ENCODE assay signal across 8 cellular contexts in genomic region chr14:49598182-49598478, GRCh38. TPM values are rescaled to one million over a fixed set of nuclear protein-coding genes. Genes with fewer than 3 reads are reported as not detected.
DNase-seq lines count a peak whose midpoint lies in the region; ATAC-seq and TF ChIP-seq lines count a peak whose summit lies in the region.

No MANE protein-coding gene starts in this region.

- no peaks in the 10 kb centered on the region for H3K27me3 ChIP-seq in heart right ventricle
- H3K27me3 ChIP-seq in gastrocnemius medialis, result no peaks in the 10 kb centered on the region

- H3K4me3 ChIP-seq in heart right ventricle, result peak overlapping the region; percentile 51 to 94 (median 84)
- peak overlapping the region; percentile 81 to 92 (median 84) for H3K4me3 ChIP-seq in gastrocnemius medialis

- peaks cover 53% of the 10 kb centered on the region for H3K4me1 Mint-ChIP-seq in activated naive CD4-positive, alpha-beta T cell treated with anti-CD3 and anti-CD28 coated beads, Interleukin-2, amount 10 ng/mL, durations not matched to agents 7 days and 5 days
- H3K4me1 Mint-ChIP-seq in WTC11, result peaks cover 10% of the 10 kb centered on the region

- CTCF ChIA-PET in activated naive CD4-positive, alpha-beta T cell treated with anti-CD3 and anti-CD28 coated beads, Interleukin-2, amount 10 ng/mL, durations not matched to agents 7 days and 5 days (lab: Charles Lee), result interaction anchor here (3.1 kb wide), 1 partner anchor 10 kb away, joined by 16 read pairs; no protein-coding TSS in a partner anchor
- CTCF ChIA-PET in WTC11 (lab: Charles Lee), result interaction anchor here (5.5 kb wide), 1 partner anchor 11 kb away, joined by 43 read pairs; the partner anchor contains the start of gene RPS29

- H3K9me3 Mint-ChIP-seq in activated naive CD4-positive, alpha-beta T cell treated with anti-CD3 and anti-CD28 coated beads, Interleukin-2, amount 10 ng/mL, durations not matched to agents 7 days and 5 days, result no peaks in the 10 kb centered on the region
- H3K9me3 Mint-ChIP-seq in WTC11, result no peaks in the 10 kb centered on the region

- H3K36me3 Mint-ChIP-seq in activated naive CD4-positive, alpha-beta T cell treated with anti-CD3 and anti-CD28 coated beads, Interleukin-2, amount 10 ng/mL, durations not matched to agents 7 days and 5 days, result peaks cover 20% of the 10 kb centered on the region
- H3K36me3 Mint-ChIP-seq in WTC11, result 0 out of 2 replicates have a peak, but pooled peaks cover 3% of the 10 kb centered on the region

- intact Hi-C loops in heart right ventricle (cut with DNase I) (no loop called here), gastrocnemius medialis (cut with DNase I; ENCODE audit: low total_unique reads) (loop anchor here (1.0 kb wide), 2 partner anchors 11 to 22 kb away; partner anchors contain the start of genes MGAT2 and RPL36AL)

- H3K4me1 ChIP-seq in heart right ventricle (peaks cover 5 to 41% (median 21%) of the 10 kb centered on the region in 9 donors), gastrocnemius medialis (peaks cover 9% of the 10 kb centered on the region in 2 donors)

- TF ChIP-seq CTCF in WTC11 (IDR thresholded peaks at IDR 0.05), result no peak
- TF ChIP-seq CTCF in heart right ventricle (IDR thresholded peaks at IDR 0.05), result no peak
- no peak for TF ChIP-seq CTCF in gastrocnemius medialis (IDR thresholded peaks at IDR 0.05 in 4 of 5, conservative IDR thresholded peaks at IDR 0.05 in 1 of 5)

- no peak for DNase-seq in activated naive CD4-positive, alpha-beta T cell treated with anti-CD3 and anti-CD28 coated beads, Interleukin-2, amount 10 ng/mL, durations not matched to agents 7 days and 5 days
- DNase-seq in activated naive CD4-positive, alpha-beta T cell (lab: John Stamatoyannopoulos, UW), result no peak
- DNase-seq in WTC11 (ENCODE audit: low spot score) (no peak), heart right ventricle (no peak), gastrocnemius medialis (no peak), COR-L47 (lab: John Stamatoyannopoulos, UW) (no peak), HT-29 (ENCODE audit: low spot score) (no peak)

- H3K27ac Mint-ChIP-seq in activated naive CD4-positive, alpha-beta T cell treated with anti-CD3 and anti-CD28 coated beads, Interleukin-2, amount 10 ng/mL, durations not matched to agents 7 days and 5 days, result peak overlapping the region; percentile 99
- H3K27ac Mint-ChIP-seq in WTC11, result peak overlapping the region; percentile 94

- H3K4me3 Mint-ChIP-seq in activated naive CD4-positive, alpha-beta T cell treated with anti-CD3 and anti-CD28 coated beads, Interleukin-2, amount 10 ng/mL, durations not matched to agents 7 days and 5 days, result peak overlapping the region; percentile 96
- peak overlapping the region; percentile 84 for H3K4me3 Mint-ChIP-seq in WTC11

- POLR2A ChIA-PET in WTC11 (lab: Charles Lee), result interaction anchor here (0.6 to 4.1 kb wide), 5 partner anchors 13 to 216 kb away, joined by 3 to 26 read pairs (median 7); partner anchors contain the start of genes DNAAF2, MGAT2, RPL36AL and RPS29

- WGBS in heart right ventricle, 2 donors, result 1% methylated on average over 15 of the region's 15 CpGs

- H3K27ac ChIP-seq in heart right ventricle, result peak overlapping the region; percentile 85 to 99 (median 94)
- peak overlapping the region; percentile 92 to 95 (median 92) for H3K27ac ChIP-seq in gastrocnemius medialis

- H3K9me3 ChIP-seq in heart right ventricle (no peaks in the 10 kb centered on the region), gastrocnemius medialis (no peaks in the 10 kb centered on the region)

- peak; percentile 2; the same call in 1 of the 2 replicates for ATAC-seq in WTC11
- peak; percentile 19 to 45 (median 36) for ATAC-seq in heart right ventricle
- peak; percentile 17 to 19 for ATAC-seq in gastrocnemius medialis
- ATAC-seq in GM19455 (IDR thresholded peaks at IDR 0.05; ENCODE audit: unreplicated experiment), result no peak

- peaks cover 4% of the 10 kb centered on the region for H3K27me3 Mint-ChIP-seq in activated naive CD4-positive, alpha-beta T cell treated with anti-CD3 and anti-CD28 coated beads, Interleukin-2, amount 10 ng/mL, durations not matched to agents 7 days and 5 days
- peaks cover 6% of the 10 kb centered on the region for H3K27me3 Mint-ChIP-seq in WTC11 (ENCODE audit: low read depth)

- in situ Hi-C loops in gastrocnemius medialis (cut with MboI; ENCODE audit: low sequenced_read_pairs in 4 of 4), result no loop called here

- peaks cover 0 to 9% (median 0%) of the 10 kb centered on the region in 9 donors for H3K36me3 ChIP-seq in heart right ventricle
- H3K36me3 ChIP-seq in gastrocnemius medialis, result no peaks in the 10 kb centered on the region

- TF ChIP-seq POLR2A in gastrocnemius medialis (IDR thresholded peaks at IDR 0.05), result no peak

TF ChIP-seq in WTC11, 78 proteins besides CTCF, POLR2A, EP300 and RAD21 (continues in another document):
- TF ChIP-seq GABPB1 (CRISPR knock-in tag; IDR thresholded peaks at IDR 0.05), result no peak
- no peak for TF ChIP-seq PREB (CRISPR knock-in tag; IDR thresholded peaks at IDR 0.05; ENCODE audit: borderline replicate concordance)
- no peak for TF ChIP-seq HMGA2 (CRISPR knock-in tag; IDR thresholded peaks at IDR 0.05)
- TF ChIP-seq PRRX2 (CRISPR knock-in tag; IDR thresholded peaks at IDR 0.05), result no peak
- TF ChIP-seq USF1 (CRISPR knock-in tag; IDR thresholded peaks at IDR 0.05), result no peak
- no peak for TF ChIP-seq CREM (CRISPR knock-in tag; IDR thresholded peaks at IDR 0.05)
- TF ChIP-seq FOXK1 (CRISPR knock-in tag; IDR thresholded peaks at IDR 0.05), result no peak
- TF ChIP-seq ZNF512 (CRISPR knock-in tag; IDR thresholded peaks at IDR 0.05; ENCODE audit: borderline replicate concordance), result no peak
- TF ChIP-seq ZNF121 (CRISPR knock-in tag; IDR thresholded peaks at IDR 0.05), result no peak
- no peak for TF ChIP-seq EMX1 (CRISPR knock-in tag; IDR thresholded peaks at IDR 0.05)
- no peak for TF ChIP-seq GTF2I (CRISPR knock-in tag; conservative IDR thresholded peaks at IDR 0.05)

RNA-seq across cellular contexts. Expression of gene LRR1, which starts 0.6 kb away (rescaled TPM):
- total RNA-seq in WTC11 (2021), result 32.5 to 42.6 TPM (median 32.8 TPM) in 3 replicates
- 10 to 100 TPM in 1 of 10 donors, 1 to 10 TPM in 9; 2.7 to 38.4 (median 7.0) TPM for total RNA-seq in heart right ventricle
- polyA plus RNA-seq in heart right ventricle, result 1 to 10 TPM; 3.3 to 5.7 TPM
- total RNA-seq in gastrocnemius medialis, result 1 to 10 TPM; 1.3 to 5.8 (median 3.7) TPM
- total RNA-seq in HT-29 (2014; rRNA removed; shearing (Covaris generic)), result 26.4 and 28.6 TPM in 2 replicates

RNA-seq across cellular contexts. Expression of gene RPS29, which starts 11.9 kb away (rescaled TPM):
- 2,168 to 2,393 TPM (median 2,330 TPM) in 3 replicates for total RNA-seq in WTC11 (2021)
- 100 to 1,000 TPM; 619 to 959 (median 708) TPM for total RNA-seq in heart right ventricle
- polyA plus RNA-seq in heart right ventricle, result 1,000 to 10,000 TPM; 1,122 to 2,979 TPM
- over 10,000 TPM in 1 of 4 donors, 1,000 to 10,000 TPM in 3; 6,799 to 10,395 (median 8,793) TPM for total RNA-seq in gastrocnemius medialis
- total RNA-seq in HT-29 (2014; rRNA removed; shearing (Covaris generic)), result 1,194 and 1,378 TPM in 2 replicates

RNA-seq across cellular contexts. Expression of gene RPL36AL, which starts 22.3 kb away (rescaled TPM):
- total RNA-seq in WTC11 (2021) (173 to 212 TPM (median 177 TPM) in 3 replicates), heart right ventricle (100 to 1,000 TPM; 103 to 164 (median 127) TPM), gastrocnemius medialis (100 to 1,000 TPM; 156 to 226 (median 203) TPM)
- polyA plus RNA-seq in heart right ventricle, result 100 to 1,000 TPM; 253 to 562 TPM
- total RNA-seq in HT-29 (2014; rRNA removed; shearing (Covaris generic)), result 114 and 130 TPM in 2 replicates

RNA-seq across cellular contexts. Expression of gene MGAT2, which starts 22.5 kb away (rescaled TPM):
- total RNA-seq in WTC11 (2021), result 24.5 to 27.7 TPM (median 25.2 TPM) in 3 replicates
- 10 to 100 TPM in 9 of 10 donors, 1 to 10 TPM in 1; 9.7 to 23.4 (median 14.3) TPM for total RNA-seq in heart right ventricle
- polyA plus RNA-seq in heart right ventricle, result 10 to 100 TPM in 1 of 2 donors, 1 to 10 TPM in 1; 6.1 to 18.9 TPM
- 10 to 100 TPM in 2 of 4 donors, 1 to 10 TPM in 2; 7.2 to 11.5 (median 9.6) TPM for total RNA-seq in gastrocnemius medialis
- 35.5 and 36.5 TPM in 2 replicates for total RNA-seq in HT-29 (2014; rRNA removed; shearing (Covaris generic))

RNA-seq across cellular contexts. Expression of gene DNAAF2, which starts 36.9 kb away (rescaled TPM):
- total RNA-seq in WTC11 (2021) (19.9 to 22.8 TPM (median 22.5 TPM) in 3 replicates), heart right ventricle (1 to 10 TPM; 4.1 to 6.9 (median 4.6) TPM), gastrocnemius medialis (1 to 10 TPM; 5.6 to 8.4 (median 6.9) TPM)
- 1 to 10 TPM; 2.9 to 5.3 TPM for polyA plus RNA-seq in heart right ventricle
- 23.0 and 24.9 TPM in 2 replicates for total RNA-seq in HT-29 (2014; rRNA removed; shearing (Covaris generic))
